ENCODE assay signal across 1 cellular context in genomic region chr3:175885196-175885766, GRCh38.
TF ChIP-seq lines count a peak whose summit lies in the region.

No MANE protein-coding gene starts in this region.

TF ChIP-seq in WTC11, 78 proteins besides CTCF, POLR2A, EP300 and RAD21 (continued from another document):
- TF ChIP-seq ATF2 (CRISPR knock-in tag; IDR thresholded peaks at IDR 0.05; ENCODE audit: borderline replicate concordance, low read depth) (no peak), ATF1 (CRISPR knock-in tag; IDR thresholded peaks at IDR 0.05) (no peak), ZNF232 (CRISPR knock-in tag; IDR thresholded peaks at IDR 0.05) (no peak), NR3C1 (CRISPR knock-in tag; conservative IDR thresholded peaks at IDR 0.05; ENCODE audit: low read depth) (no peak), ZNF138 (CRISPR knock-in tag; conservative IDR thresholded peaks at IDR 0.05) (no peak), RELA (CRISPR knock-in tag; IDR thresholded peaks at IDR 0.05; ENCODE audit: borderline replicate concordance) (no peak)
